ENCODE assay signal across 18 cellular contexts in the genomic region with DNA sequence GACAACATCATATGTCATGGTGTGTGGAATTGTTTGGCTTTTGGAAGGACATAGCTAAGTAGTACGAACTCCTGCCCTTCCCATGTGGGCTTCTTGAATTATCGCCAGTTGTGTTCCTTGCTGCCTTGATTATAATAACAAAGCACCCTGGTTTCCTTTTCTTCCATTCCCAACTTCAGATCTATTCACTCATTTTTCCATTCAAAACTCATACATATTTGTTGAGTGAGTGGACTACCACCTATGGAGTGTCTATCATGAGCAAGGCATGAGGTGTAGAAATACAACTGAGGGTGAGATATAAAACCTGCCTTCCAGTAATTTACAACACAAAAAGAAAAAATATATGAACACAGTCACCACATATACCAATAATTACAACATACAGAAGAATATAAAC. TPM values are rescaled to one million over a fixed set of nuclear protein-coding genes. Genes with fewer than 3 reads are reported as not detected.
"Had no signal": no experiment of that assay in that cellular context is flagged by ENCODE, and none has a peak within 500 bp of the region (broad histone marks: within the 10 kb centered on the region; RNA-seq: fewer than 3 reads in every experiment).

No MANE protein-coding gene starts in this region.

- H3K27ac ChIP-seq: body of pancreas, dorsolateral prefrontal cortex, esophagus muscularis mucosa, heart left ventricle, pancreas had no signal

- H3K9me3 ChIP-seq: body of pancreas, esophagus muscularis mucosa, heart left ventricle, pancreas had no signal

- H3K27me3 ChIP-seq: body of pancreas, dorsolateral prefrontal cortex, esophagus muscularis mucosa, heart left ventricle, pancreas had no signal

- ATAC-seq: activated CD8-positive, alpha-beta T cell treated with anti-CD3 and anti-CD28 coated beads, Interleukin-2, amount 10 ng/mL, durations not matched to agents 7 days and 5 days; activated naive CD8-positive, alpha-beta T cell treated with anti-CD3 and anti-CD28 coated beads, Interleukin-2, amount 50 U/mL, for 24 hours; body of pancreas; heart left ventricle; pancreas; stimulated activated naive CD8-positive, alpha-beta T cell treated with anti-CD3 and anti-CD28 coated beads, Interleukin-15, amount 100 ng/mL, for 72 hours had no signal

- H3K4me3 ChIP-seq: body of pancreas, dorsolateral prefrontal cortex, esophagus muscularis mucosa, heart left ventricle, pancreas had no signal

- H3K4me1 ChIP-seq: body of pancreas, esophagus muscularis mucosa, heart left ventricle, pancreas had no signal

- DNase-seq: activated CD4-positive, alpha-beta T cell treated with anti-CD3 and anti-CD28 coated beads for 48 hours; activated CD8-positive, alpha-beta memory T cell treated with anti-CD3 and anti-CD28 coated beads, Interleukin-2, amount 50 U/mL, for 48 hours; activated CD8-positive, alpha-beta T cell treated with anti-CD3 and anti-CD28 coated beads, Interleukin-2, amount 10 ng/mL, durations not matched to agents 7 days and 5 days; activated naive CD4-positive, alpha-beta T cell; activated naive CD8-positive, alpha-beta T cell treated with anti-CD3 and anti-CD28 coated beads, Interleukin-2, amount 50 U/mL, for 24 hours; body of pancreas; cerebellar nuclear complex; dorsolateral prefrontal cortex; foreskin melanocyte; heart left ventricle; islet precursor cell; pancreas; stimulated activated CD4-positive, alpha-beta T cell treated with anti-CD3 and anti-CD28 coated beads, Interleukin-15, amount 100 ng/mL, for 24 hours; stimulated activated CD4-positive, alpha-beta T cell treated with anti-CD3 and anti-CD28 coated beads, Interleukin-4, amount 100 ng/mL, for 4 hours; stimulated activated naive CD8-positive, alpha-beta T cell treated with anti-CD3 and anti-CD28 coated beads, Interleukin-15, amount 100 ng/mL, for 72 hours had no signal

- H3K36me3 ChIP-seq: esophagus muscularis mucosa, heart left ventricle, pancreas had no signal

RNA-seq across cellular contexts. Expression of gene COL17A1, which starts 4.9 kb away (rescaled TPM):
- total RNA-seq: activated CD8-positive, alpha-beta T cell treated with anti-CD3 and anti-CD28 coated beads, Interleukin-2, amount 10 ng/mL, durations not matched to agents 7 days and 5 days; activated T-helper 1 cell treated with anti-CD3 and anti-CD28 coated beads, Interleukin-12 subunit alpha, Interleukin-12 subunit beta, Interleukin-2, Interleukin-4 antibody, amounts not matched to agents 30 ng/mL and 10 ng/mL and 1 ng/mL, durations not matched to agents 14 hours and 24 hours and 36 hours; neural crest cell had no signal
